ENCODE assay signal across 22 cellular contexts in the genomic region with DNA sequence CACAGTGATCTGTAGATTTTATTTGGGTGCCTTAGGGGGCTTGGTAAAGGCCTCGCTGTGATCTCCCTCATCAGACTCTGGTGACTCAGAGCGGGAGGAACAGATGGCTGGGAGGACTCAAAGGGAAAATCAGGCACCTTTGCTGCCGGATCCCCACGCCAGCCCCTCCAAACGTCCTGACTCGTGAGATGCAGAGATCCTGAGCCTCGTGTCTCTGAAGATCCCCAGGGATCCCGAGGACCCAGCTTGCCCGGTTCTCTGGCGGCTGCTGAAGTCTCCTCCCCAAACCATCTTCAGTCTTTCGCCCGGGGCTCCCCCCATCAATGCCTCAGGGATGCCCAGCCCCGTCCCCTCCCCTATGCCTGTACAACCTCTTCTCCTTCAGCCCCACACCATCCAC. TPM values are rescaled to one million over a fixed set of nuclear protein-coding genes. Genes with fewer than 3 reads are reported as not detected.
"Had no signal": no experiment of that assay in that cellular context is flagged by ENCODE, and none has a peak within 500 bp of the region (broad histone marks: within the 10 kb centered on the region; RNA-seq: fewer than 3 reads in every experiment).

No MANE protein-coding gene starts in this region.

- DNase-seq: activated B cell treated with CpG ODN at 0.5 μM for 24 hours; activated CD4-positive, alpha-beta T cell treated with anti-CD3 and anti-CD28 coated beads for 48 hours; activated CD8-positive, alpha-beta T cell treated with anti-CD3 and anti-CD28 coated beads for 36 hours; activated gamma-delta T cell; activated naive CD8-positive, alpha-beta T cell treated with anti-CD3 and anti-CD28 coated beads for 36 hours; activated T-cell treated with anti-CD3 and anti-CD28 coated beads, Interleukin-2, amount 50 U/mL, for 48 hours; amygdala; central memory CD4-positive, alpha-beta T cell; cortex of kidney; effector CD4-positive, alpha-beta T cell; esophagus squamous epithelium; kidney glomerular epithelial cell; retina; stimulated activated CD4-positive, alpha-beta T cell treated with anti-CD3 and anti-CD28 coated beads, Interleukin-2, amount 100 ng/mL, for 48 hours; stimulated activated naive B cell treated with anti-CD40 and anti-IgM and Interleukin-4, amounts not matched to agents 10 μg/mL and 1 μg/mL and 100 μg/mL, for 72 hours; T-helper 2 cell; thyroid gland; uterus had no signal

- H3K4me3 Mint-ChIP-seq: activated B cell treated with CpG ODN at 0.5 μM for 24 hours; activated CD8-positive, alpha-beta T cell treated with anti-CD3 and anti-CD28 coated beads for 36 hours; activated naive CD8-positive, alpha-beta T cell treated with anti-CD3 and anti-CD28 coated beads for 36 hours; brain; neural crest cell; stimulated activated naive B cell treated with anti-CD40 and anti-IgM and Interleukin-4, amounts not matched to agents 10 μg/mL and 1 μg/mL and 100 μg/mL, for 72 hours had no signal

- H3K27ac Mint-ChIP-seq: activated B cell treated with CpG ODN at 0.5 μM for 24 hours; activated CD8-positive, alpha-beta T cell treated with anti-CD3 and anti-CD28 coated beads for 36 hours; activated naive CD8-positive, alpha-beta T cell treated with anti-CD3 and anti-CD28 coated beads for 36 hours; stimulated activated naive B cell treated with anti-CD40 and anti-IgM and Interleukin-4, amounts not matched to agents 10 μg/mL and 1 μg/mL and 100 μg/mL, for 72 hours had no signal

- ATAC-seq: activated CD8-positive, alpha-beta T cell treated with anti-CD3 and anti-CD28 coated beads for 36 hours; stimulated activated naive B cell treated with anti-CD40 and anti-IgM and Interleukin-4, amounts not matched to agents 10 μg/mL and 1 μg/mL and 100 μg/mL, for 72 hours had no signal

- H3K9me3 Mint-ChIP-seq: activated B cell treated with CpG ODN at 0.5 μM for 24 hours; activated CD8-positive, alpha-beta T cell treated with anti-CD3 and anti-CD28 coated beads for 36 hours; activated naive CD8-positive, alpha-beta T cell treated with anti-CD3 and anti-CD28 coated beads for 36 hours; neural crest cell; stimulated activated naive B cell treated with anti-CD40 and anti-IgM and Interleukin-4, amounts not matched to agents 10 μg/mL and 1 μg/mL and 100 μg/mL, for 72 hours had no signal

- H3K36me3 Mint-ChIP-seq: activated naive CD8-positive, alpha-beta T cell treated with anti-CD3 and anti-CD28 coated beads for 36 hours; brain; stimulated activated naive B cell treated with anti-CD40 and anti-IgM and Interleukin-4, amounts not matched to agents 10 μg/mL and 1 μg/mL and 100 μg/mL, for 72 hours had no signal

RNA-seq across cellular contexts. Expression of gene MUC4, which starts 58.1 kb away (rescaled TPM):
- total RNA-seq: endothelial cell of umbilical vein, fibroblast of villous mesenchyme, neural crest cell had no signal
